18 cellular contexts compared by ENCODE assay signal in genomic region chr7:149830997-149831729, GRCh38. TPM values are rescaled to one million over a fixed set of nuclear protein-coding genes. Genes with fewer than 3 reads are reported as not detected.
"Had no signal": no experiment of that assay in that cellular context is flagged by ENCODE, and none has a peak within 500 bp of the region (broad histone marks: within the 10 kb centered on the region; RNA-seq: fewer than 3 reads in every experiment).

No MANE protein-coding gene starts in this region.

- H3K36me3 Mint-ChIP-seq: activated naive CD8-positive, alpha-beta T cell treated with anti-CD3 and anti-CD28 coated beads, Interleukin-2, amount 10 ng/mL, durations not matched to agents 7 days and 5 days; natural killer cell treated with Interleukin-12 subunit alpha and Interleukin-12 subunit beta and Interleukin-15 and Interleukin-18, amount 100 ng/mL, for 72 hours had no signal

- H3K4me3 Mint-ChIP-seq: activated CD4-positive, alpha-beta T cell treated with anti-CD3 and anti-CD28 coated beads, Interleukin-2, amount 10 ng/mL, durations not matched to agents 24 days and 14 days; activated CD8-positive, alpha-beta T cell treated with anti-CD3 and anti-CD28 coated beads for 36 hours; activated naive CD8-positive, alpha-beta T cell treated with anti-CD3 and anti-CD28 coated beads, Interleukin-2, amount 10 ng/mL, durations not matched to agents 7 days and 5 days; activated T-cell treated with anti-CD3 and anti-CD28 coated beads, Interleukin-2, amount 50 U/mL, for 24 hours; effector memory CD8-positive, alpha-beta T cell; natural killer cell treated with Interleukin-12 subunit alpha and Interleukin-12 subunit beta and Interleukin-15 and Interleukin-18, amount 100 ng/mL, for 72 hours; T-helper 2 cell treated with Interferon-gamma antibody and Interleukin-4, amounts not matched to agents 5 μg/mL and 100 μg/mL, for 36 hours had no signal

- DNase-seq: activated CD4-positive, alpha-beta T cell treated with anti-CD3 and anti-CD28 coated beads, Interleukin-2, amount 10 ng/mL, durations not matched to agents 24 days and 14 days; activated CD8-positive, alpha-beta T cell treated with anti-CD3 and anti-CD28 coated beads for 36 hours; activated naive CD4-positive, alpha-beta T cell treated with Interleukin-2 at 50 U/mL for 16 hours; activated naive CD8-positive, alpha-beta T cell treated with anti-CD3 and anti-CD28 coated beads, Interleukin-2, amount 10 ng/mL, durations not matched to agents 7 days and 5 days; activated T-cell treated with anti-CD3 and anti-CD28 coated beads, Interleukin-2, amount 50 U/mL, for 24 hours; amygdala; effector memory CD8-positive, alpha-beta T cell; esophagus squamous epithelium; heart right ventricle; kidney glomerular epithelial cell; nucleus accumbens; retina; stimulated activated CD4-positive, alpha-beta T cell treated with anti-CD3 and anti-CD28 coated beads, Interleukin-2, amount 100 ng/mL, for 48 hours; stomach; trophoblast cell had no signal

- H3K27ac Mint-ChIP-seq: activated CD4-positive, alpha-beta T cell treated with anti-CD3 and anti-CD28 coated beads, Interleukin-2, amount 10 ng/mL, durations not matched to agents 24 days and 14 days; activated CD8-positive, alpha-beta T cell treated with anti-CD3 and anti-CD28 coated beads for 36 hours; activated naive CD8-positive, alpha-beta T cell treated with anti-CD3 and anti-CD28 coated beads, Interleukin-2, amount 10 ng/mL, durations not matched to agents 7 days and 5 days; activated T-cell treated with anti-CD3 and anti-CD28 coated beads, Interleukin-2, amount 50 U/mL, for 24 hours; activated T-helper 2 cell treated with anti-CD3 and anti-CD28 coated beads, Interferon-gamma antibody, Interleukin-2, Interleukin-4, amounts not matched to agents 10 μg/mL and 5 μg/mL and 100 μg/mL, durations not matched to agents 14 hours and 24 hours and 36 hours; effector memory CD8-positive, alpha-beta T cell; natural killer cell treated with Interleukin-12 subunit alpha and Interleukin-12 subunit beta and Interleukin-15 and Interleukin-18, amount 100 ng/mL, for 72 hours; T-helper 2 cell treated with Interferon-gamma antibody and Interleukin-4, amounts not matched to agents 5 μg/mL and 100 μg/mL, for 36 hours had no signal

- ATAC-seq: activated CD8-positive, alpha-beta T cell treated with anti-CD3 and anti-CD28 coated beads for 36 hours; effector memory CD8-positive, alpha-beta T cell; natural killer cell treated with Interleukin-12 subunit alpha and Interleukin-12 subunit beta and Interleukin-15 and Interleukin-18, amount 100 ng/mL, for 72 hours had no signal

- H3K9me3 Mint-ChIP-seq: activated CD4-positive, alpha-beta T cell treated with anti-CD3 and anti-CD28 coated beads, Interleukin-2, amount 10 ng/mL, durations not matched to agents 24 days and 14 days; activated CD8-positive, alpha-beta T cell treated with anti-CD3 and anti-CD28 coated beads for 36 hours; activated naive CD8-positive, alpha-beta T cell treated with anti-CD3 and anti-CD28 coated beads, Interleukin-2, amount 10 ng/mL, durations not matched to agents 7 days and 5 days; activated T-cell treated with anti-CD3 and anti-CD28 coated beads, Interleukin-2, amount 50 U/mL, for 24 hours; activated T-helper 2 cell treated with anti-CD3 and anti-CD28 coated beads, Interferon-gamma antibody, Interleukin-2, Interleukin-4, amounts not matched to agents 10 μg/mL and 5 μg/mL and 100 μg/mL, durations not matched to agents 14 hours and 24 hours and 36 hours; effector memory CD8-positive, alpha-beta T cell; natural killer cell treated with Interleukin-12 subunit alpha and Interleukin-12 subunit beta and Interleukin-15 and Interleukin-18, amount 100 ng/mL, for 72 hours; T-helper 2 cell treated with Interferon-gamma antibody and Interleukin-4, amounts not matched to agents 5 μg/mL and 100 μg/mL, for 36 hours had no signal

- H3K4me1 Mint-ChIP-seq: activated CD4-positive, alpha-beta T cell treated with anti-CD3 and anti-CD28 coated beads, Interleukin-2, amount 10 ng/mL, durations not matched to agents 24 days and 14 days had no signal

RNA-seq across cellular contexts. Expression of gene ZNF467, which starts 57.8 kb away (rescaled TPM):
- total RNA-seq: activated T-helper 2 cell treated with anti-CD3 and anti-CD28 coated beads, Interferon-gamma antibody, Interleukin-2, Interleukin-4, amounts not matched to agents 10 μg/mL and 5 μg/mL and 100 μg/mL, durations not matched to agents 14 hours and 24 hours and 36 hours had no signal
